In genomic region chr11:134312807-134313206, GRCh38 we compare ENCODE assay signal across 9 cellular contexts. TPM values are rescaled to one million over a fixed set of nuclear protein-coding genes. Genes with fewer than 3 reads are reported as not detected.
"Had no signal": no experiment of that assay in that cellular context is flagged by ENCODE, and none has a peak within 500 bp of the region (broad histone marks: within the 10 kb centered on the region; RNA-seq: fewer than 3 reads in every experiment).

No MANE protein-coding gene starts in this region.

- H3K4me3 ChIP-seq: HAP-1, K562 had no signal

- H3K4me3 Mint-ChIP-seq: HFFc6 had no signal

- H3K9me3 ChIP-seq: HAP-1 had no signal

- H3K4me1 ChIP-seq: HAP-1 had no signal

- ATAC-seq: HCT116, K562 had no signal

- DNase-seq: GOT3, HFFc6, IMR-90, Kasumi-1, KG1 had no signal

- H3K27ac Mint-ChIP-seq: HFFc6 had no signal

- H3K36me3 ChIP-seq: HAP-1 had no signal

RNA-seq across cellular contexts. Expression of gene GLB1L2, which starts 19.0 kb away (rescaled TPM):
- total RNA-seq: HFFc6 had no signal

RNA-seq across cellular contexts. Expression of gene GLB1L3, which starts 36.6 kb away (rescaled TPM):
- total RNA-seq: HFFc6, HT-29, IMR-90 had no signal
- polyA plus RNA-seq: IMR-90 had no signal
